Comparison of ENCODE assay signal across 11 cellular contexts in genomic region chr19:37928527-37929286, GRCh38. TPM values are rescaled to one million over a fixed set of nuclear protein-coding genes. Genes with fewer than 3 reads are reported as not detected.
A peak's percentile ranks its signal among the peaks of the same experiment; 100 is the strongest.
DNase-seq lines count a peak whose midpoint lies in the region; ATAC-seq, FAIRE-seq and TF ChIP-seq lines count a peak whose summit lies in the region.
"Had no signal": no experiment of that assay in that cellular context is flagged by ENCODE, and none has a peak within 500 bp of the region (broad histone marks: within the 10 kb centered on the region; RNA-seq: fewer than 3 reads in every experiment).

No MANE protein-coding gene starts in this region.

- no peaks in the 10 kb centered on the region for H3K27me3 ChIP-seq in Caco-2 (replicated peaks; ENCODE audit: control insufficient read depth, insufficient read depth, low read length)

- H3K36me3 Mint-ChIP-seq in Caco-2 (ENCODE audit: insufficient read depth, unreplicated experiment) (peaks cover 42% of the 10 kb centered on the region), activated B cell treated with CpG ODN at 0.5 μM for 24 hours (ENCODE audit: low read depth) (peaks cover 12% of the 10 kb centered on the region), nephron progenitor cell (ENCODE audit: low read depth) (peaks cover 7% of the 10 kb centered on the region)
- H3K36me3 Mint-ChIP-seq: stimulated activated effector memory CD8-positive, alpha-beta T cell treated with anti-CD3 and anti-CD28 coated beads, Interleukin-12 subunit alpha, Interleukin-12 subunit beta, amount 100 ng/mL, for 72 hours had no signal

- H3K9me3 ChIP-seq in Caco-2 = no peaks in the 10 kb centered on the region

- H3K36me3 ChIP-seq in Caco-2 (ENCODE audit: control insufficient read depth, insufficient read depth, low read length) = no peaks in the 10 kb centered on the region; the same call in 1 of the 2 replicates

- intact Hi-C loops in Caco-2 (cut with micrococcal nuclease; ENCODE audit: unreplicated experiment) (no loop called here), activated B cell treated with CpG ODN at 0.5 μM for 24 hours (cut with micrococcal nuclease) (loop anchor here (1.0 to 5.0 kb wide), 7 partner anchors 14 to 121 kb away; partner anchors contain the start of gene SIPA1L3)

- CTCF ChIA-PET in Caco-2 (lab: Charles Lee) (no interaction called here), activated B cell treated with CpG ODN at 0.5 μM for 24 hours (lab: Charles Lee) (interaction anchor here (1.1 to 2.5 kb wide), 6 partner anchors 9 to 120 kb away, joined by 3 to 7 read pairs (median 4); partner anchors contain the start of gene SIPA1L3)

- H3K9me3 Mint-ChIP-seq in Caco-2 (ENCODE audit: unreplicated experiment) (no peaks in the 10 kb centered on the region), activated B cell treated with CpG ODN at 0.5 μM for 24 hours (no peaks in the 10 kb centered on the region), nephron progenitor cell (no peaks in the 10 kb centered on the region)
- H3K9me3 Mint-ChIP-seq: neural crest cell; stimulated activated effector memory CD8-positive, alpha-beta T cell treated with anti-CD3 and anti-CD28 coated beads, Interleukin-12 subunit alpha, Interleukin-12 subunit beta, amount 100 ng/mL, for 72 hours had no signal

- H3K27me3 Mint-ChIP-seq in Caco-2 (ENCODE audit: insufficient read depth, unreplicated experiment) (no peaks in the 10 kb centered on the region), activated B cell treated with CpG ODN at 0.5 μM for 24 hours (no peaks in the 10 kb centered on the region), nephron progenitor cell (ENCODE audit: low read depth, poor library complexity) (peaks cover 3% of the 10 kb centered on the region)

- H3K4me3 Mint-ChIP-seq in Caco-2 (ENCODE audit: unreplicated experiment) (no peak overlapping the region), activated B cell treated with CpG ODN at 0.5 μM for 24 hours (peak overlapping the region; percentile 74), nephron progenitor cell (no peak overlapping the region)
- H3K4me3 Mint-ChIP-seq: neural crest cell; stimulated activated effector memory CD8-positive, alpha-beta T cell treated with anti-CD3 and anti-CD28 coated beads, Interleukin-12 subunit alpha, Interleukin-12 subunit beta, amount 100 ng/mL, for 72 hours had no signal

- peaks cover 22% of the 10 kb centered on the region for H3K4me1 ChIP-seq in Caco-2

- BruUV-seq in Caco-2 (replicated peaks; lab: Mats Ljungman, UMichigan) = no TSS peak

- ATAC-seq in GM19397 (IDR thresholded peaks at IDR 0.05; ENCODE audit: unreplicated experiment) (peak; percentile 56), HG03432 (IDR thresholded peaks at IDR 0.05; ENCODE audit: unreplicated experiment) (peak; percentile 51), activated B cell treated with CpG ODN at 0.5 μM for 24 hours (ENCODE audit: low read depth) (peak; percentile 79)
- ATAC-seq: stimulated activated effector memory CD8-positive, alpha-beta T cell treated with anti-CD3 and anti-CD28 coated beads, Interleukin-12 subunit alpha, Interleukin-12 subunit beta, amount 100 ng/mL, for 72 hours had no signal

- H3K4me3 ChIP-seq in Caco-2 (ENCODE audit: low read depth, low read length) = no peak overlapping the region

- TF ChIP-seq CTCF in Caco-2 (IDR thresholded peaks at IDR 0.05; ENCODE audit: insufficient read depth in 1 of 2, low read depth in 1 of 2, low read length in 1 of 2, severe bottlenecking in 1 of 2, unreplicated experiment in 1 of 2) (no peak), activated B cell treated with CpG ODN at 0.5 μM for 24 hours (IDR thresholded peaks at IDR 0.05) (no peak), nephron progenitor cell (IDR thresholded peaks at IDR 0.05) (no peak)

- H3K4me1 Mint-ChIP-seq in Caco-2 (ENCODE audit: low read depth, unreplicated experiment) (peaks cover 22% of the 10 kb centered on the region), activated B cell treated with CpG ODN at 0.5 μM for 24 hours (peaks cover 92% of the 10 kb centered on the region), nephron progenitor cell (peaks cover 57% of the 10 kb centered on the region)

- H3K27ac Mint-ChIP-seq in Caco-2 (ENCODE audit: unreplicated experiment) = peak overlapping the region; percentile 75
- peak overlapping the region; percentile 97 for H3K27ac Mint-ChIP-seq in activated B cell treated with CpG ODN at 0.5 μM for 24 hours
- no peak overlapping the region for H3K27ac Mint-ChIP-seq in nephron progenitor cell
- H3K27ac Mint-ChIP-seq: stimulated activated effector memory CD8-positive, alpha-beta T cell treated with anti-CD3 and anti-CD28 coated beads, Interleukin-12 subunit alpha, Interleukin-12 subunit beta, amount 100 ng/mL, for 72 hours had no signal

- POLR2A ChIA-PET in Caco-2 (lab: Charles Lee) (no interaction called here), activated B cell treated with CpG ODN at 0.5 μM for 24 hours (lab: Charles Lee) (interaction anchor here (0.6 to 4.0 kb wide), 24 partner anchors 9 to 130 kb away, joined by 3 to 75 read pairs (median 8); partner anchors contain the start of genes SIPA1L3 and WDR87)

- FAIRE-seq in RCC 7860 (lab: Jason Lieb, UNC) = no peak

- peak in 1 of 2 experiments; percentile 25 for DNase-seq in Caco-2
- DNase-seq in activated B cell treated with CpG ODN at 0.5 μM for 24 hours = peak; percentile 42
- DNase-seq in RCC 7860 (ENCODE audit: low spot score) = no peak
- DNase-seq in nephron progenitor cell = no peak
- no peak for DNase-seq in NCI-H524 (lab: John Stamatoyannopoulos, UW)
- no peak for DNase-seq in hippocampal formation (lab: John Stamatoyannopoulos, UW)
- DNase-seq: EL had no signal

RNA-seq across cellular contexts. Expression of gene SIPA1L3, which starts 21.7 kb away (rescaled TPM):
- total RNA-seq in Caco-2 (2022) (125 and 129 TPM in 2 replicates), activated B cell treated with CpG ODN at 0.5 μM for 24 hours (120 and 145 TPM in 2 replicates)

RNA-seq across cellular contexts. Expression of gene WDR87, which starts 22.3 kb away (rescaled TPM):
- total RNA-seq in Caco-2 (2022) (not detected in 2 replicates), activated B cell treated with CpG ODN at 0.5 μM for 24 hours (not detected in 2 replicates)
- total RNA-seq: neural crest cell had no signal
